In the genomic region with DNA sequence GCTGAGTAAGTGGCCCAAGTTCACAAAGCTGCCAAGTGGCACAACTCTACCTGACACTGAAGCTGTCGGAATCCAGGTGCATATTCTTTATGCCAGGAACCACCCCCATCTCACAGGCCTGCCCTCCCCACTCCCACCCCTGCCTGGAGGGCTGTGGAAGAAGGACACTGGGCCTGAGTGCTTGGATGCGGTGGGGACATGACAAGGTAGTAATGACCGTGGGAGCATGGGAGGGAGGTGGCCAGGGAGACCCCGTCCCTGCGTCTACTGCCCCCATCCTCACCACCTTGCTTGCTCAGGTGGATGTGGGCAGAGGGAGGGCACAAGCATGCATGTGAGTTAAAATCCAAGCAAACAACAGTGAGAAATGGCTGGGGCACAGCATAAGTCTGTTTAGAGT, we compare ENCODE assay signal across 18 cellular contexts. TPM values are rescaled to one million over a fixed set of nuclear protein-coding genes. Genes with fewer than 3 reads are reported as not detected.
DNase-seq lines count a peak whose midpoint lies in the region; ATAC-seq, FAIRE-seq and TF ChIP-seq lines count a peak whose summit lies in the region.
"Had no signal": no experiment of that assay in that cellular context is flagged by ENCODE, and none has a peak within 500 bp of the region (broad histone marks: within the 10 kb centered on the region; RNA-seq: fewer than 3 reads in every experiment).

No MANE protein-coding gene starts in this region.

- BruUV-seq in MCF 10A (replicated peaks; lab: Mats Ljungman, UMichigan) (no TSS peak), mammary epithelial cell (replicated peaks; lab: Mats Ljungman, UMichigan) (no TSS peak)

- H3K27ac ChIP-seq in mammary epithelial cell (ENCODE audit: insufficient read depth, low read depth, low read length) (no peak overlapping the region), lung (ENCODE audit: low read depth in 1 of 2, low read length in 1 of 2) (no peak overlapping the region), neuronal stem cell (replicated peaks; ENCODE audit: low read length) (no peak overlapping the region), dorsolateral prefrontal cortex (no peak overlapping the region)
- no peak overlapping the region for H3K27ac ChIP-seq in effector memory CD4-positive, alpha-beta T cell (ENCODE audit: insufficient read depth, low read length, poor library complexity, severe bottlenecking)
- H3K27ac ChIP-seq in CD8-positive, alpha-beta memory T cell (ENCODE audit: low read depth, low read length): no peak overlapping the region
- H3K27ac ChIP-seq: BLaER1 had no signal

- ATAC-seq in lung (ENCODE audit: insufficient read depth, low FRiP score): no peak
- ATAC-seq: HepG2 had no signal

- in situ Hi-C loops in mammary epithelial cell (cut with MboI; ENCODE audit: low sequenced_read_pairs in 2 of 2): no loop called here

- peak overlapping the region; percentile 56 for H3K18ac ChIP-seq in neuronal stem cell (ENCODE audit: low read length)

- H3K79me1 ChIP-seq in neuronal stem cell (ENCODE audit: low read depth, low read length): peaks cover 2% of the 10 kb centered on the region

- H2BK5ac ChIP-seq in neuronal stem cell (ENCODE audit: low read length): no peak overlapping the region

- no peak overlapping the region for H3K27ac Mint-ChIP-seq in MCF 10A (ENCODE audit: low read depth, unreplicated experiment)
- H3K27ac Mint-ChIP-seq in CD8-positive, alpha-beta memory T cell: no peak overlapping the region
- H3K27ac Mint-ChIP-seq: CD14-positive monocyte; CD4-positive, alpha-beta memory T cell had no signal

- H4K8ac ChIP-seq in neuronal stem cell (ENCODE audit: low read depth, low read length): peak overlapping the region; percentile 56

- peak overlapping the region; percentile 66 for H3K14ac ChIP-seq in neuronal stem cell (ENCODE audit: low read length)

- peaks cover 2% of the 10 kb centered on the region for H3K27me3 ChIP-seq in mammary epithelial cell (ENCODE audit: insufficient read depth, low read length)
- H3K27me3 ChIP-seq in lung (ENCODE audit: control insufficient read depth, insufficient read depth): no peaks in the 10 kb centered on the region
- H3K27me3 ChIP-seq in neuronal stem cell (ENCODE audit: control insufficient read depth in 3 of 3, insufficient read depth in 3 of 3, low read depth in 1 of 3, low read length in 3 of 3): no peaks in the 10 kb centered on the region
- no peaks in the 10 kb centered on the region for H3K27me3 ChIP-seq in dorsolateral prefrontal cortex
- H3K27me3 ChIP-seq in effector memory CD4-positive, alpha-beta T cell (replicated peaks; ENCODE audit: control insufficient read depth, insufficient read depth, low read length, poor library complexity, severe bottlenecking): no peaks in the 10 kb centered on the region
- H3K27me3 ChIP-seq in CD8-positive, alpha-beta memory T cell (ENCODE audit: insufficient read depth, low read length, poor library complexity, severe bottlenecking): no peaks in the 10 kb centered on the region
- H3K27me3 ChIP-seq: BLaER1 had no signal

- H2BK120ac ChIP-seq in neuronal stem cell (ENCODE audit: low read depth, low read length): no peak overlapping the region

- H3K4ac ChIP-seq in neuronal stem cell (ENCODE audit: low read length): no peak overlapping the region

- H2BK15ac ChIP-seq in neuronal stem cell (ENCODE audit: low read length): peak overlapping the region; percentile 10

- intact Hi-C loops in MCF 10A (cut with micrococcal nuclease) (no loop called here), mammary epithelial cell (cut with micrococcal nuclease) (no loop called here), dorsolateral prefrontal cortex (cut with DNase I) (no loop called here)

- H3K4me1 Mint-ChIP-seq in MCF 10A (ENCODE audit: insufficient read depth, unreplicated experiment): peaks cover 6% of the 10 kb centered on the region
- no peaks in the 10 kb centered on the region for H3K4me1 Mint-ChIP-seq in CD8-positive, alpha-beta memory T cell
- H3K4me1 Mint-ChIP-seq: CD14-positive monocyte; CD4-positive, alpha-beta memory T cell had no signal

- no peak overlapping the region for H3K4me3 Mint-ChIP-seq in MCF 10A (ENCODE audit: unreplicated experiment)
- no peak overlapping the region for H3K4me3 Mint-ChIP-seq in CD8-positive, alpha-beta memory T cell
- H3K4me3 Mint-ChIP-seq: CD14-positive monocyte; CD4-positive, alpha-beta memory T cell had no signal

- dilution Hi-C loops in mammary epithelial cell (cut with HindIII; ENCODE audit: low sequenced_read_pairs): no loop called here

- H2AFZ ChIP-seq in mammary epithelial cell (ENCODE audit: low read depth, low read length) (no peak overlapping the region), neuronal stem cell (ENCODE audit: low read length) (no peak overlapping the region)

- no peaks in the 10 kb centered on the region for H3K27me3 Mint-ChIP-seq in MCF 10A (ENCODE audit: insufficient read depth, unreplicated experiment)
- peaks cover 2 to 7% of the 10 kb centered on the region in 2 donors for H3K27me3 Mint-ChIP-seq in CD8-positive, alpha-beta memory T cell

- peaks cover 21% of the 10 kb centered on the region for H3K9me3 Mint-ChIP-seq in MCF 10A (ENCODE audit: unreplicated experiment)
- peaks cover 9 to 18% (median 14%) of the 10 kb centered on the region in 5 donors for H3K9me3 Mint-ChIP-seq in CD8-positive, alpha-beta memory T cell

- peak overlapping the region; percentile 43 for H2BK12ac ChIP-seq in neuronal stem cell (ENCODE audit: low read length)

- H3K9me3 ChIP-seq in mammary epithelial cell (replicated peaks; ENCODE audit: insufficient read depth, low read length): no peaks in the 10 kb centered on the region
- peaks cover 2 to 4% of the 10 kb centered on the region in 2 donors for H3K9me3 ChIP-seq in lung (ENCODE audit: control insufficient read depth in 2 of 2, insufficient read depth in 1 of 2, low read length in 1 of 2)
- peaks cover 0 to 19% of the 10 kb centered on the region in 2 donors for H3K9me3 ChIP-seq in neuronal stem cell (replicated peaks in 1 of 2; ENCODE audit: control insufficient read depth in 2 of 2, insufficient read depth in 1 of 2, low read depth in 1 of 2, low read length in 2 of 2)
- H3K9me3 ChIP-seq in effector memory CD4-positive, alpha-beta T cell (ENCODE audit: control insufficient read depth, low read length): no peaks in the 10 kb centered on the region
- H3K9me3 ChIP-seq in CD8-positive, alpha-beta memory T cell (ENCODE audit: low read length): no peaks in the 10 kb centered on the region

- H3K4me2 ChIP-seq in mammary epithelial cell (ENCODE audit: insufficient read depth, low read depth, low read length) (no peak overlapping the region), neuronal stem cell (ENCODE audit: insufficient read depth, low read length, poor library complexity, severe bottlenecking) (no peak overlapping the region)
- H3K4me2 ChIP-seq: BLaER1 had no signal

- H3K4me3 ChIP-seq in mammary epithelial cell (replicated peaks in 1 of 3; ENCODE audit: insufficient read depth in 1 of 3, low read depth in 2 of 3, low read length in 3 of 3) (no peak overlapping the region), lung (no peak overlapping the region), neuronal stem cell (ENCODE audit: low read length in 2 of 2) (no peak overlapping the region), dorsolateral prefrontal cortex (no peak overlapping the region)
- H3K4me3 ChIP-seq in effector memory CD4-positive, alpha-beta T cell (ENCODE audit: insufficient read depth, low read depth, low read length, poor library complexity, severe bottlenecking): no peak overlapping the region
- no peak overlapping the region for H3K4me3 ChIP-seq in CD8-positive, alpha-beta memory T cell (ENCODE audit: low read length)
- H3K4me3 ChIP-seq: BLaER1 had no signal

- H3K4me1 ChIP-seq in mammary epithelial cell (ENCODE audit: insufficient read depth, low read length) (no peaks in the 10 kb centered on the region), lung (ENCODE audit: control insufficient read depth in 2 of 2, insufficient read depth in 2 of 2, low read length in 2 of 2) (peaks cover 9% of the 10 kb centered on the region in 2 donors), neuronal stem cell (ENCODE audit: control insufficient read depth in 2 of 2, insufficient read depth in 1 of 2, low read depth in 1 of 2, low read length in 2 of 2) (peaks cover 2 to 13% of the 10 kb centered on the region in 2 donors)
- no peaks in the 10 kb centered on the region for H3K4me1 ChIP-seq in effector memory CD4-positive, alpha-beta T cell (ENCODE audit: control insufficient read depth, insufficient read depth, low read length, poor library complexity, severe bottlenecking)
- no peaks in the 10 kb centered on the region for H3K4me1 ChIP-seq in CD8-positive, alpha-beta memory T cell (ENCODE audit: insufficient read depth, low read length)
- H3K4me1 ChIP-seq: BLaER1 had no signal

- H3K36me3 Mint-ChIP-seq in MCF 10A (ENCODE audit: insufficient read depth, unreplicated experiment): no peaks in the 10 kb centered on the region
- peaks cover 0 to 7% (median 0%) of the 10 kb centered on the region in 3 donors for H3K36me3 Mint-ChIP-seq in CD8-positive, alpha-beta memory T cell
- H3K36me3 Mint-ChIP-seq: CD14-positive monocyte had no signal

- H3K79me2 ChIP-seq in mammary epithelial cell (ENCODE audit: insufficient read depth, low read length): no peaks in the 10 kb centered on the region

- no peak overlapping the region for H2AK5ac ChIP-seq in neuronal stem cell (ENCODE audit: low read depth, low read length)

- H3K23ac ChIP-seq in neuronal stem cell (ENCODE audit: low read depth, low read length, poor library complexity): no peak overlapping the region

- POLR2A ChIA-PET in MCF 10A (lab: Yijun Ruan, JAX): no interaction called here
- POLR2A ChIA-PET in CD8-positive, alpha-beta memory T cell (lab: Charles Lee): no interaction called here

- WGBS in mammary epithelial cell (ENCODE audit: low coverage, missing lambda C conversion rate): 12% methylated on average over 5 of the region's 5 CpGs
- 92 to 97% methylated on average over 5 of the region's 5 CpGs for WGBS in lung, 2 donors
- no CpG with 5 or more reads among the region's 5 CpGs for WGBS in neuronal stem cell (ENCODE audit: extremely low coverage in 2 of 2, insufficient read length in 2 of 2, insufficient replicate concordance in 1 of 2), 2 donors

- H3K9ac ChIP-seq in mammary epithelial cell (ENCODE audit: insufficient read depth, low read length) (no peak overlapping the region), neuronal stem cell (ENCODE audit: low read depth, low read length, poor library complexity) (peak overlapping the region; percentile 34)
- H3K9ac ChIP-seq: BLaER1 had no signal

- TF ChIP-seq CTCF in MCF 10A (IDR thresholded peaks at IDR 0.05; ENCODE audit: unreplicated experiment): no peak
- TF ChIP-seq CTCF in mammary epithelial cell (conservative IDR thresholded peaks at IDR 0.05 in 1 of 2, IDR thresholded peaks at IDR 0.05 in 1 of 2; ENCODE audit: extremely low read depth in 1 of 2, insufficient read depth in 1 of 2, low read depth in 1 of 2, low read length in 2 of 2): no peak
- TF ChIP-seq CTCF in lung (IDR thresholded peaks at IDR 0.05; ENCODE audit: control extremely low read depth, extremely low read depth): no peak
- TF ChIP-seq CTCF in dorsolateral prefrontal cortex (IDR thresholded peaks at IDR 0.05 in 54 of 56, conservative IDR thresholded peaks at IDR 0.05 in 2 of 56; ENCODE audit: low read depth in 1 of 56, partially characterized antibody in 56 of 56): no peak

- no peaks in the 10 kb centered on the region for H4K20me1 ChIP-seq in mammary epithelial cell (ENCODE audit: insufficient read depth, low read length)
- H4K20me1 ChIP-seq: BLaER1 had no signal

- H4K91ac ChIP-seq in neuronal stem cell (ENCODE audit: low read depth, low read length, poor library complexity): peak overlapping the region; percentile 45

- peak; percentile 27 for FAIRE-seq in urothelium cell line (lab: Jason Lieb, UNC)
- FAIRE-seq: HepG2 had no signal

- CTCF ChIA-PET in MCF 10A (lab: Yijun Ruan, JAX): interaction anchor here (0.8 to 0.9 kb wide), 3 partner anchors 25 to 112 kb away, joined by 3 to 6 read pairs (median 3); no protein-coding TSS in a partner anchor
- CTCF ChIA-PET in mammary epithelial cell (lab: Charles Lee; ENCODE audit: low non-redundant PET): no interaction called here
- CTCF ChIA-PET in CD8-positive, alpha-beta memory T cell (lab: Charles Lee): no interaction called here

- H3K36me3 ChIP-seq in mammary epithelial cell (ENCODE audit: insufficient read depth, low read length) (no peaks in the 10 kb centered on the region), lung (ENCODE audit: control insufficient read depth in 2 of 2, insufficient read depth in 2 of 2, low read length in 2 of 2) (no peaks in the 10 kb centered on the region), neuronal stem cell (replicated peaks in 1 of 2; ENCODE audit: control insufficient read depth in 2 of 2, insufficient read depth in 2 of 2, low read length in 2 of 2) (no peaks in the 10 kb centered on the region)
- H3K36me3 ChIP-seq in effector memory CD4-positive, alpha-beta T cell (ENCODE audit: control insufficient read depth, insufficient read depth, low read length): no peaks in the 10 kb centered on the region
- no peaks in the 10 kb centered on the region for H3K36me3 ChIP-seq in CD8-positive, alpha-beta memory T cell (ENCODE audit: insufficient read depth, low read length)
- H3K36me3 ChIP-seq: BLaER1 had no signal

- peak; percentile 46 for DNase-seq in MCF 10A (ENCODE audit: unreplicated experiment)
- DNase-seq in mammary epithelial cell: no peak
- peak; percentile 23 for DNase-seq in lung (ENCODE audit: low spot score)
- DNase-seq in neuronal stem cell (ENCODE audit: low spot score): no peak
- no peak for DNase-seq in urothelium cell line (ENCODE audit: low spot score)
- no peak for DNase-seq in dorsolateral prefrontal cortex
- no peak for DNase-seq in effector memory CD4-positive, alpha-beta T cell
- DNase-seq in CD8-positive, alpha-beta memory T cell: no peak
- DNase-seq: 8988T; Calu3; CD4-positive, alpha-beta memory T cell; DMS79 treated with DMSO at 0.1 percent for 48 hours; GF-D8; GOT3; H7 had no signal

RNA-seq across cellular contexts. Expression of gene VSTM4, which starts 57.8 kb away (rescaled TPM):
- total RNA-seq in MCF 10A (2022) (not detected in 2 replicates), mammary epithelial cell (under 1 TPM in 1 of 2 donors, not detected in 1; under 0.01 TPM), lung (10 to 100 TPM; 10.9 to 49.4 TPM), dorsolateral prefrontal cortex (10 to 100 TPM in 89 of 120 experiments, 1 to 10 TPM in 31; 7.3 to 17.4 (median 11.3) TPM)
- polyA plus RNA-seq in mammary epithelial cell (not detected), lung (1 to 10 TPM; 2.9 to 3.4 TPM)
- not detected for polyA minus RNA-seq in mammary epithelial cell
- 1.6 TPM for polyA plus RNA-seq in neuronal stem cell (2013, experiment 1 of 2)
- polyA plus RNA-seq in neuronal stem cell (2013, experiment 2 of 2): 1.6 TPM
- under 1 TPM; 0.07 to 0.09 TPM for total RNA-seq in CD8-positive, alpha-beta memory T cell
- polyA plus RNA-seq in CD8-positive, alpha-beta memory T cell: not detected
- total RNA-seq: Calu3; CD4-positive, alpha-beta memory T cell; HepG2 had no signal
- polyA plus RNA-seq: CD14-positive monocyte; CD4-positive, alpha-beta memory T cell; HepG2 had no signal

Comparison
In these comparisons a context has a peak if more than half of its experiments do, and no peak if none do; other contexts are left out.
1. DNase-seq: peak in MCF 10A (single experiment) and lung (single experiment); none in mammary epithelial cell (single experiment), neuronal stem cell (single experiment), urothelium cell line (single experiment), dorsolateral prefrontal cortex (0 of 10), effector memory CD4-positive, alpha-beta T cell (0 of 3) and CD8-positive, alpha-beta memory T cell (0 of 5).